Comparison of ENCODE assay signal across 24 cellular contexts in the genomic region with DNA sequence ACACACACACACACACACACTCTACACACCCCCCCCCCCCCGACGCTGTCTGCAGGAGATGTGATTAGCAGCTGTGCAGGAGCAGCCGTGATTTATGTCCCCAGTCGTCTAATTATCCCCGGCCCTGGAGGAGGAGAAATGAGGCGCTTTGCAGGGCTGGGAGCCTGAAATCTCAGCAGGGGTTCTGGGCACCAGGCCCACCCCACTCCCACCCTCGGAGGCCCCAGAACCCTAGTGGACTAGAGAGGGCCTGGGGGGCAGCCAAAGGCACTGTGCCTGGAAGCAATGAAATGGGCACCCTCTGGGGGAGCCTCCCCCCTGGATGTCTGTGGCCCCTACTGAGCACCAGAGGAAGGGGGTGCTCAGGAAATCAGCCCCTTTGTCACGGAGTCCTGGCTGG.
A peak's percentile ranks its signal among the peaks of the same experiment; 100 is the strongest.
DNase-seq lines count a peak whose midpoint lies in the region; FAIRE-seq and TF ChIP-seq lines count a peak whose summit lies in the region.
"Had no signal": no experiment of that assay in that cellular context is flagged by ENCODE, and none has a peak within 500 bp of the region (broad histone marks: within the 10 kb centered on the region; RNA-seq: fewer than 3 reads in every experiment).

No MANE protein-coding gene starts in this region.

- H3K4me3 ChIP-seq in H1 (ENCODE audit: extremely low read depth in 1 of 4, insufficient read depth in 2 of 4, low read depth in 3 of 4, low read length in 4 of 4): no peak overlapping the region
- H3K4me3 ChIP-seq: GM12878, right lobe of liver, tibial artery had no signal

- no peak overlapping the region for H3K23ac ChIP-seq in H1 (ENCODE audit: insufficient read length)

- no peak overlapping the region for H3K27ac ChIP-seq in H1 (ENCODE audit: low read depth, low read length)
- H3K27ac ChIP-seq: parathyroid adenoma, right lobe of liver, tibial artery had no signal

- peak; percentile 11 for DNase-seq in COLO668 (lab: John Stamatoyannopoulos, UW; ENCODE audit: unreplicated experiment)
- DNase-seq in NCI-H1105 (lab: John Stamatoyannopoulos, UW): peak; percentile 18
- DNase-seq in NCI-H2171 treated with DMSO at 0.1 percent for 48 hours (lab: John Stamatoyannopoulos, UW): peak; percentile 82
- no peak for DNase-seq in H1 (ENCODE audit: low read depth in 1 of 2, low spot score in 2 of 2)
- DNase-seq in effector CD4-positive, alpha-beta T cell: no peak
- DNase-seq in immature natural killer cell: no peak
- no peak for DNase-seq in central memory CD4-positive, alpha-beta T cell
- no peak for DNase-seq in GM19239 (ENCODE audit: insufficient read length, low spot score)
- DNase-seq: activated CD4-positive, alpha-beta T cell treated with anti-CD3 and anti-CD28 coated beads for 48 hours; CD8-positive, alpha-beta memory T cell; dermis blood vessel endothelial cell; DMS79 treated with DMSO at 0.1 percent for 48 hours; head of caudate nucleus; Kasumi-1; NCI-H1048; NCI-H510A; right lobe of liver; SHP77; stimulated activated naive CD8-positive, alpha-beta T cell treated with anti-CD3 and anti-CD28 coated beads, Interleukin-15, amount 100 ng/mL, for 72 hours; tibial artery had no signal

- FAIRE-seq in H1 (lab: Jason Lieb, UNC) (no peak), GM19239 (lab: Jason Lieb, UNC) (no peak)

- CTCF ChIA-PET in H1 (lab: Charles Lee; ENCODE audit: partially characterized antibody): interaction anchor here (0.6 to 17.5 kb wide), 9 partner anchors 10 to 902 kb away, joined by 3 to 371 read pairs (median 5); no protein-coding TSS in a partner anchor

- H3K79me2 ChIP-seq in H1 (ENCODE audit: control insufficient read depth in 1 of 2, insufficient read depth in 2 of 2, low read length in 2 of 2): no peaks in the 10 kb centered on the region; a peak in 1 of 4 replicates

- peaks cover 4 to 6% of the 10 kb centered on the region in 2 experiments for H4K20me1 ChIP-seq in H1 (replicated peaks in 1 of 2; ENCODE audit: control insufficient read depth in 1 of 2, insufficient read depth in 2 of 2, low read length in 2 of 2)

- no peak overlapping the region for H3K9ac ChIP-seq in H1 (replicated peaks in 1 of 4; ENCODE audit: extremely low read depth in 1 of 4, low read depth in 3 of 4, low read length in 3 of 4)
- H3K9ac ChIP-seq: parathyroid adenoma had no signal

- peak overlapping the region; percentile 35; the same call in 1 of the 2 replicates for H4K8ac ChIP-seq in H1 (ENCODE audit: extremely low read depth, insufficient read depth, low read length)

- no peak overlapping the region for H2AK5ac ChIP-seq in H1 (ENCODE audit: low read depth, low read length)

- no peaks in the 10 kb centered on the region for H3K9me3 Mint-ChIP-seq in immature natural killer cell
- H3K9me3 Mint-ChIP-seq: activated naive CD4-positive, alpha-beta T cell treated with anti-CD3 and anti-CD28 coated beads, Interleukin-2, amount 50 U/mL, for 24 hours; CD8-positive, alpha-beta memory T cell; naive thymus-derived CD4-positive, alpha-beta T cell; stimulated activated naive CD8-positive, alpha-beta T cell treated with anti-CD3 and anti-CD28 coated beads, Interleukin-15, amount 100 ng/mL, for 72 hours had no signal

- H4K5ac ChIP-seq in H1 (ENCODE audit: insufficient read length, low read depth, low read length): no peak overlapping the region

- H3K4me1 ChIP-seq in H1 (replicated peaks in 1 of 4; ENCODE audit: control insufficient read depth in 3 of 4, insufficient read depth in 4 of 4, low read length in 3 of 4): peaks cover 0 to 25% (median 6%) of the 10 kb centered on the region in 4 experiments; a peak in 5 of 7 replicates
- H3K4me1 ChIP-seq: parathyroid adenoma had no signal

- peaks cover 0 to 9% (median 6%) of the 10 kb centered on the region in 3 donors for H3K27me3 Mint-ChIP-seq in immature natural killer cell (ENCODE audit: low read depth in 3 of 3)

- no peak overlapping the region for H2BK12ac ChIP-seq in H1 (ENCODE audit: low read depth, low read length)

- no peak overlapping the region for H2AFZ ChIP-seq in H1 (ENCODE audit: low read length)
- H2AFZ ChIP-seq: parathyroid adenoma had no signal

- no peaks in the 10 kb centered on the region for H3K36me3 ChIP-seq in H1 (ENCODE audit: control insufficient read depth in 2 of 4, insufficient read depth in 4 of 4, low read length in 3 of 4)
- H3K36me3 ChIP-seq: right lobe of liver, tibial artery had no signal

- POLR2A ChIA-PET in H1 (lab: Charles Lee; ENCODE audit: partially characterized antibody): no interaction called here

- peaks cover 7% of the 10 kb centered on the region for H3K79me1 ChIP-seq in H1 (ENCODE audit: low read depth, low read length)

- no peak overlapping the region for H3K4me3 Mint-ChIP-seq in immature natural killer cell
- H3K4me3 Mint-ChIP-seq: activated naive CD4-positive, alpha-beta T cell treated with anti-CD3 and anti-CD28 coated beads, Interleukin-2, amount 50 U/mL, for 24 hours; CD8-positive, alpha-beta memory T cell; stimulated activated naive CD8-positive, alpha-beta T cell treated with anti-CD3 and anti-CD28 coated beads, Interleukin-15, amount 100 ng/mL, for 72 hours had no signal

- H3K23me2 ChIP-seq in H1 (ENCODE audit: low read depth, low read length): peaks cover 3% of the 10 kb centered on the region; the same call in 1 of the 2 replicates

- H3K56ac ChIP-seq in H1 (replicated peaks; ENCODE audit: insufficient read length, low read depth, low read length): no peak overlapping the region

- no peak overlapping the region for H4K91ac ChIP-seq in H1 (replicated peaks; ENCODE audit: insufficient read length, low read length)

- WGBS in H1 (ENCODE audit: extremely low coverage in 1 of 2, insufficient coverage in 1 of 2, insufficient read length in 1 of 2, insufficient replicate concordance in 2 of 2, low coverage in 1 of 2, low lambda C conversion rate in 2 of 2, missing lambda C conversion rate in 1 of 2), 2 experiments: 78% methylated on average over 6 of the region's 8 CpGs; no CpG with 5 or more reads in 1 of the 2 experiments

- no peak overlapping the region for H3K14ac ChIP-seq in H1 (ENCODE audit: insufficient read length)

- TF ChIP-seq CTCF in H1 (IDR thresholded peaks at IDR 0.05; ENCODE audit: control extremely low read depth in 1 of 3, insufficient read depth in 1 of 3, low read depth in 1 of 3, low read length in 3 of 3): no peak

- no peaks in the 10 kb centered on the region for H3K36me3 Mint-ChIP-seq in immature natural killer cell
- H3K36me3 Mint-ChIP-seq: activated naive CD4-positive, alpha-beta T cell treated with anti-CD3 and anti-CD28 coated beads, Interleukin-2, amount 50 U/mL, for 24 hours; CD8-positive, alpha-beta memory T cell; naive thymus-derived CD4-positive, alpha-beta T cell had no signal

- no peak overlapping the region for H3K27ac Mint-ChIP-seq in immature natural killer cell
- H3K27ac Mint-ChIP-seq: activated naive CD4-positive, alpha-beta T cell treated with anti-CD3 and anti-CD28 coated beads, Interleukin-2, amount 50 U/mL, for 24 hours had no signal

- no peak for TF ChIP-seq EP300 in H1 (IDR thresholded peaks at IDR 0.05; ENCODE audit: borderline replicate concordance in 1 of 2, low read depth in 2 of 2, low read length in 2 of 2)

- H3K9me3 ChIP-seq in H1 (ENCODE audit: insufficient read depth in 2 of 2, low read depth in 1 of 2, low read length in 1 of 2): no peaks in the 10 kb centered on the region
- H3K9me3 ChIP-seq: right lobe of liver, tibial artery had no signal

- H2BK15ac ChIP-seq in H1 (ENCODE audit: low read length): no peak overlapping the region

- H3K4me2 ChIP-seq in H1 (ENCODE audit: insufficient read depth in 1 of 2, low read depth in 2 of 2, low read length in 2 of 2): no peak overlapping the region

- no peak overlapping the region for H2BK20ac ChIP-seq in H1 (ENCODE audit: low read length)

- no peak overlapping the region for H3K18ac ChIP-seq in H1 (ENCODE audit: extremely low read depth, low read length)

- peaks cover 5 to 11% of the 10 kb centered on the region in 2 donors for H3K4me1 Mint-ChIP-seq in immature natural killer cell

- no peak for TF ChIP-seq POLR2A in H1 (IDR thresholded peaks at IDR 0.05; ENCODE audit: control extremely low read depth in 1 of 2, low read depth in 2 of 2, low read length in 2 of 2)

- no peak overlapping the region for H2BK120ac ChIP-seq in H1 (replicated peaks; ENCODE audit: low read depth, low read length)

- no peak overlapping the region for H2BK5ac ChIP-seq in H1 (ENCODE audit: low read depth, low read length)

- no peak overlapping the region for H3K4ac ChIP-seq in H1 (replicated peaks; ENCODE audit: insufficient read length, low read depth, low read length)

- TF ChIP-seq RAD21 in H1 (IDR thresholded peaks at IDR 0.05 in 1 of 2, conservative IDR thresholded peaks at IDR 0.05 in 1 of 2; ENCODE audit: low read depth in 2 of 2, low read length in 2 of 2): no peak

- no peaks in the 10 kb centered on the region for H3K27me3 ChIP-seq in H1 (replicated peaks in 1 of 4; ENCODE audit: control insufficient read depth in 3 of 4, extremely low read depth in 1 of 4, insufficient read depth in 3 of 4, low read length in 3 of 4)
- H3K27me3 ChIP-seq: right lobe of liver had no signal

TF ChIP-seq in H1, 55 proteins besides CTCF, POLR2A, EP300 and RAD21:
- no peak for TF ChIP-seq SP2 (IDR thresholded peaks at IDR 0.05; ENCODE audit: low read length)
- TF ChIP-seq CBX8 (IDR thresholded peaks at IDR 0.05; ENCODE audit: borderline replicate concordance, low read depth, low read length): no peak
- no peak for TF ChIP-seq NRF1 (IDR thresholded peaks at IDR 0.05; ENCODE audit: low read depth, low read length)
- no peak for TF ChIP-seq RXRA (IDR thresholded peaks at IDR 0.05; ENCODE audit: insufficient read depth, low read depth, low read length)
- TF ChIP-seq EGR1 (IDR thresholded peaks at IDR 0.05; ENCODE audit: borderline replicate concordance, low read depth, low read length): no peak
- no peak for TF ChIP-seq CBX5 (IDR thresholded peaks at IDR 0.05; ENCODE audit: low read depth, low read length)
- no peak for TF ChIP-seq POU5F1 (IDR thresholded peaks at IDR 0.05; ENCODE audit: low read depth, low read length)
- no peak for TF ChIP-seq SAP30 (IDR thresholded peaks at IDR 0.05; ENCODE audit: insufficient read depth, insufficient replicate concordance, low read length)
- no peak for TF ChIP-seq CEBPB (IDR thresholded peaks at IDR 0.05; ENCODE audit: low read depth, low read length)
- TF ChIP-seq RBBP5 (IDR thresholded peaks at IDR 0.05; ENCODE audit: borderline replicate concordance, low read depth, low read length): no peak

Comparison
In these comparisons a context has a peak if more than half of its experiments do, and no peak if none do; other contexts are left out.
1. DNase-seq: peak in COLO668 (single experiment), NCI-H1105 (single experiment) and NCI-H2171 treated with DMSO at 0.1 percent for 48 hours (single experiment); none in H1 (0 of 2), effector CD4-positive, alpha-beta T cell (single experiment), immature natural killer cell (0 of 3), central memory CD4-positive, alpha-beta T cell (single experiment) and GM19239 (single experiment).